ENCODE assay signal across 11 cellular contexts in genomic region chr5:102778478-102778877, GRCh38. TPM values are rescaled to one million over a fixed set of nuclear protein-coding genes. Genes with fewer than 3 reads are reported as not detected.
A peak's percentile ranks its signal among the peaks of the same experiment; 100 is the strongest.
DNase-seq lines count a peak whose midpoint lies in the region; ATAC-seq and TF ChIP-seq lines count a peak whose summit lies in the region.
"Had no signal": no experiment of that assay in that cellular context is flagged by ENCODE, and none has a peak within 500 bp of the region (broad histone marks: within the 10 kb centered on the region; RNA-seq: fewer than 3 reads in every experiment).

No MANE protein-coding gene starts in this region.

- 44% methylated on average over 3 of the region's 3 CpGs for WGBS in SK-N-SH (ENCODE audit: low lambda C conversion rate)
- WGBS in esophagus squamous epithelium, 2 donors = 42 to 46% methylated on average over 3 of the region's 3 CpGs

- TF ChIP-seq CTCF in SK-N-SH (IDR thresholded peaks at IDR 0.05) = no peak
- no peak for TF ChIP-seq CTCF in foreskin keratinocyte (conservative IDR thresholded peaks at IDR 0.05)
- no peak for TF ChIP-seq CTCF in esophagus squamous epithelium (IDR thresholded peaks at IDR 0.05)

- POLR2A ChIA-PET in SK-N-SH (lab: Yijun Ruan, JAX) = no interaction called here

- no peaks in the 10 kb centered on the region for H3K9me2 ChIP-seq in SK-N-SH

- no peaks in the 10 kb centered on the region for H3K27me3 ChIP-seq in SK-N-SH (ENCODE audit: insufficient read depth)
- H3K27me3 ChIP-seq in foreskin keratinocyte = no peaks in the 10 kb centered on the region
- H3K27me3 ChIP-seq in esophagus squamous epithelium = no peaks in the 10 kb centered on the region

- peak; percentile 45 for ATAC-seq in foreskin keratinocyte

- H3K36me3 ChIP-seq in SK-N-SH (replicated peaks in 1 of 2; ENCODE audit: control insufficient read depth in 1 of 2, insufficient read depth in 2 of 2, low read length in 1 of 2) = peaks cover 0 to 14% of the 10 kb centered on the region in 2 experiments
- H3K36me3 ChIP-seq in esophagus squamous epithelium = no peaks in the 10 kb centered on the region

- no peak overlapping the region for H2AFZ ChIP-seq in SK-N-SH (ENCODE audit: low read depth)

- no peak for TF ChIP-seq POLR2A in esophagus squamous epithelium (IDR thresholded peaks at IDR 0.05)

- peaks cover 10% of the 10 kb centered on the region; the same call in 1 of the 2 replicates for H3K9me3 ChIP-seq in SK-N-SH
- no peaks in the 10 kb centered on the region for H3K9me3 ChIP-seq in esophagus squamous epithelium

- peaks cover 16% of the 10 kb centered on the region for H3F3A ChIP-seq in SK-N-SH (replicated peaks; ENCODE audit: insufficient read depth)

- no peak overlapping the region; the same call in 1 of the 2 replicates for H3K9ac ChIP-seq in SK-N-SH

- CTCF ChIA-PET in SK-N-SH (lab: Yijun Ruan, JAX) = no interaction called here

- peaks cover 86% of the 10 kb centered on the region for H3K79me2 ChIP-seq in SK-N-SH (ENCODE audit: insufficient read depth)

- H3K27ac ChIP-seq in SK-N-SH (ENCODE audit: low read depth in 2 of 2, low read length in 1 of 2) (peak overlapping the region; percentile 16 to 88; a peak in 3 of 4 replicates), foreskin keratinocyte (no peak overlapping the region), esophagus squamous epithelium (no peak overlapping the region), substantia nigra (ENCODE audit: low read depth, low read length, poor library complexity, severe bottlenecking) (no peak overlapping the region)

- intact Hi-C loops in esophagus squamous epithelium (cut with DNase I) = no loop called here

- peak overlapping the region; percentile 58; the same call in 1 of the 2 replicates for H3K4me2 ChIP-seq in SK-N-SH

- H3K4me3 ChIP-seq in SK-N-SH (ENCODE audit: low read depth in 2 of 2, low read length in 1 of 2) (no peak overlapping the region), esophagus squamous epithelium (no peak overlapping the region)

- TF ChIP-seq RAD21 in SK-N-SH (IDR thresholded peaks at IDR 0.05; ENCODE audit: low read length) = no peak

- peak; percentile 48 to 73; a peak in 2 of 4 replicates for TF ChIP-seq EP300 in SK-N-SH (IDR thresholded peaks at IDR 0.05; ENCODE audit: borderline replicate concordance in 1 of 2, low read depth in 1 of 2, low read length in 1 of 2)

- no peaks in the 10 kb centered on the region for H4K20me1 ChIP-seq in SK-N-SH (ENCODE audit: insufficient read depth)

- peak; percentile 88 for DNase-seq in EH (ENCODE audit: low read depth)
- peak; percentile 74 for DNase-seq in HCEC 1CT
- DNase-seq in SK-N-SH = no peak
- peak in 1 of 2 donors; percentile 31 for DNase-seq in foreskin keratinocyte
- DNase-seq in NCI-H69 (lab: John Stamatoyannopoulos, UW) = no peak
- DNase-seq in esophagus squamous epithelium (lab: John Stamatoyannopoulos, UW) = no peak
- no peak for DNase-seq in activated gamma-delta T cell treated with Interleukin-2 at 50 U/mL for 16 hours
- DNase-seq in substantia nigra (lab: John Stamatoyannopoulos, UW) = no peak
- DNase-seq: DMS79; NCI-H187; stimulated activated CD4-positive, alpha-beta T cell treated with anti-CD3 and anti-CD28 coated beads, Interleukin-2, amount 100 ng/mL, for 24 hours had no signal

- peaks cover 5 to 28% of the 10 kb centered on the region in 2 experiments for H3K4me1 ChIP-seq in SK-N-SH (ENCODE audit: control insufficient read depth in 1 of 2, insufficient read depth in 2 of 2, low read depth in 1 of 2, low read length in 1 of 2)
- peaks cover 6% of the 10 kb centered on the region for H3K4me1 ChIP-seq in foreskin keratinocyte
- peaks cover 0 to 26% (median 10%) of the 10 kb centered on the region in 3 donors for H3K4me1 ChIP-seq in esophagus squamous epithelium

TF ChIP-seq in SK-N-SH, 30 proteins besides CTCF, POLR2A, EP300 and RAD21 (continues in another document):
- TF ChIP-seq MEF2A (IDR thresholded peaks at IDR 0.05; ENCODE audit: borderline replicate concordance, low read depth) (peak; percentile 94), ELF1 (IDR thresholded peaks at IDR 0.05) (no peak), TEAD4 (IDR thresholded peaks at IDR 0.05; ENCODE audit: borderline replicate concordance, insufficient read depth) (peak; percentile 50; the same call in 1 of the 2 replicates), JUND (IDR thresholded peaks at IDR 0.05) (peak; percentile 83), FOXM1 (IDR thresholded peaks at IDR 0.05; ENCODE audit: low read depth) (0 out of 2 replicates have a peak, but pooled peaks have one; percentile 68), YY1 (IDR thresholded peaks at IDR 0.05; ENCODE audit: low read depth) (no peak), POLR2AphosphoS5 (IDR thresholded peaks at IDR 0.05; ENCODE audit: low read depth, low read length) (peak; percentile 65; the same call in 1 of the 2 replicates), IRF3 (IDR thresholded peaks at IDR 0.05; ENCODE audit: low read depth, low read length) (no peak), NRF1 (IDR thresholded peaks at IDR 0.05; ENCODE audit: low read depth, low read length) (no peak), RFX5 (IDR thresholded peaks at IDR 0.05; ENCODE audit: low read length) (no peak), SMC3 (IDR thresholded peaks at IDR 0.05; ENCODE audit: low read depth, low read length) (no peak), GABPA (IDR thresholded peaks at IDR 0.05; ENCODE audit: low read depth) (no peak), REST (IDR thresholded peaks at IDR 0.05; ENCODE audit: low read depth, low read length) (no peak), MXI1 (IDR thresholded peaks at IDR 0.05; ENCODE audit: low read depth, low read length) (no peak), TCF12 (IDR thresholded peaks at IDR 0.05) (peak; percentile 81), RCOR1 (IDR thresholded peaks at IDR 0.05; ENCODE audit: low read length) (no peak), NFIC (IDR thresholded peaks at IDR 0.05; ENCODE audit: borderline replicate concordance) (peak; percentile 33; the same call in 1 of the 2 replicates), GATA2 (CRISPR knock-in tag; IDR thresholded peaks at IDR 0.05) (no peak), TAF1 (IDR thresholded peaks at IDR 0.05; ENCODE audit: borderline replicate concordance, low read depth, low read length) (no peak), RXRA (IDR thresholded peaks at IDR 0.05; ENCODE audit: borderline replicate concordance, low read depth) (peak; percentile 9; the same call in 1 of the 2 replicates)
- TF ChIP-seq, protein P1, sequence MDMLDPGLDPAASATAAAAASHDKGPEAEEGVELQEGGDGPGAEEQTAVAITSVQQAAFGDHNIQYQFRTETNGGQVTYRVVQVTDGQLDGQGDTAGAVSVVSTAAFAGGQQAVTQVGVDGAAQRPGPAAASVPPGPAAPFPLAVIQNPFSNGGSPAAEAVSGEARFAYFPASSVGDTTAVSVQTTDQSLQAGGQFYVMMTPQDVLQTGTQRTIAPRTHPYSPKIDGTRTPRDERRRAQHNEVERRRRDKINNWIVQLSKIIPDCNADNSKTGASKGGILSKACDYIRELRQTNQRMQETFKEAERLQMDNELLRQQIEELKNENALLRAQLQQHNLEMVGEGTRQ (IDR thresholded peaks at IDR 0.05; ENCODE audit: borderline replicate concordance, low read depth, low read length) = no peak
- TF ChIP-seq, protein P2, sequence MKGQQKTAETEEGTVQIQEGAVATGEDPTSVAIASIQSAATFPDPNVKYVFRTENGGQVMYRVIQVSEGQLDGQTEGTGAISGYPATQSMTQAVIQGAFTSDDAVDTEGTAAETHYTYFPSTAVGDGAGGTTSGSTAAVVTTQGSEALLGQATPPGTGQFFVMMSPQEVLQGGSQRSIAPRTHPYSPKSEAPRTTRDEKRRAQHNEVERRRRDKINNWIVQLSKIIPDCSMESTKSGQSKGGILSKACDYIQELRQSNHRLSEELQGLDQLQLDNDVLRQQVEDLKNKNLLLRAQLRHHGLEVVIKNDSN (IDR thresholded peaks at IDR 0.05; ENCODE audit: borderline replicate concordance, low read depth) = no peak

RNA-seq across cellular contexts. Expression of gene PAM, which starts 23.4 kb away (rescaled TPM):
- 507 and 662 TPM in 2 replicates for polyA plus RNA-seq in SK-N-SH (2012; rRNA removed)
- 705 and 812 TPM in 2 replicates for polyA plus RNA-seq in SK-N-SH (2012; cell fraction: cytosol; rRNA removed)
- 426 and 472 TPM in 2 replicates for polyA plus RNA-seq in SK-N-SH (2012; cell fraction: nucleus; rRNA removed)
- 56.6 and 63.3 TPM in 2 replicates for total RNA-seq in foreskin keratinocyte
- polyA plus RNA-seq in foreskin keratinocyte = 37.4 and 38.3 TPM in 2 replicates
- 10 to 100 TPM; 33.0 to 88.5 (median 53.8) TPM for total RNA-seq in esophagus squamous epithelium

Comparison
In these comparisons a context has a peak if more than half of its experiments do, and no peak if none do; other contexts are left out.
1. DNase-seq: peak in EH (single experiment) and HCEC 1CT (single experiment); none in SK-N-SH (single experiment), NCI-H69 (single experiment), esophagus squamous epithelium (single experiment), activated gamma-delta T cell treated with Interleukin-2 at 50 U/mL for 16 hours (single experiment) and substantia nigra (0 of 49).
2. H3K27ac ChIP-seq: peak in SK-N-SH (2 of 2); none in foreskin keratinocyte (single experiment), esophagus squamous epithelium (0 of 4) and substantia nigra (single experiment).